Comparison of ENCODE assay signal across 1 cellular context in genomic region chr3:45948409-45948808, GRCh38.
TF ChIP-seq lines count a peak whose summit lies in the region.

No MANE protein-coding gene starts in this region.

TF ChIP-seq in SK-N-SH treated with all-trans-retinoic acid at 6 μM for 48 hours, 23 proteins besides CTCF, POLR2A, EP300 and RAD21 (continued from another document):
- no peak for TF ChIP-seq ZNF8 (CRISPR knock-in tag; IDR thresholded peaks at IDR 0.05)
- no peak for TF ChIP-seq ESRRG (CRISPR knock-in tag; IDR thresholded peaks at IDR 0.05)
- TF ChIP-seq BACH2 (CRISPR knock-in tag; IDR thresholded peaks at IDR 0.05; ENCODE audit: borderline replicate concordance): no peak
